ENCODE assay signal across 1 cellular context in the genomic region with DNA sequence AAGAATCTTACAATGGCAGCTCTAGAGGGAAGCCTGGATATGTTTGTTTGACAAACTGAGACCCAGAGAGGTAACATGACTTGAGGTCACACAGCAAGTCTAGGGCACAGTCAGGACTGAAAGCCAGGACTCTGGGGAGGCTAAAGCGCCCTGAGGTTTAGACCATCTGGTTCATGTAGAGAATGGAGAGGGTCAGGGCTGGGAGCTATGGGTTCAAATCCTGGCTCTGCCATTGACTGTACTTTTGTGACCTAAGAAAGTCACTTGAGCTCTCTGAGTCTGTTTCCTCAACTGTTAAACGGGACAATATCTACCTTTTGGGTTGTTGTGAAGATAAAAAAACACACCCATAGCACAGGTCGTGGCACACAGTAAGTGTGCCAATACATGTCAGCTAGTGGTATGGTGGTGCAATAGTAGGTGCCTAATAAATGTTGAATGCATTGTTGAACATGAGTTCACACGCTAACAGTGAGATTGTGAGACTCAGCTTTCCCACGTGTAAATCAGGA.
A peak's percentile ranks its signal among the peaks of the same experiment; 100 is the strongest.
TF ChIP-seq lines count a peak whose summit lies in the region.

No MANE protein-coding gene starts in this region.

TF ChIP-seq in HepG2, 621 proteins besides CTCF, POLR2A, EP300 and RAD21 (continued from another document and continues in another):
- TF ChIP-seq MTERF4 (CRISPR knock-in tag; IDR thresholded peaks at IDR 0.05) (no peak; the same call in 1 of the 2 replicates), NFKB2 (CRISPR knock-in tag; IDR thresholded peaks at IDR 0.05; ENCODE audit: borderline replicate concordance) (no peak), ZNF672 (CRISPR knock-in tag; IDR thresholded peaks at IDR 0.05) (no peak), ZEB1 (IDR thresholded peaks at IDR 0.05; ENCODE audit: insufficient replicate concordance, low read depth) (no peak), DR1 (CRISPR knock-in tag; IDR thresholded peaks at IDR 0.05) (no peak), LCORL (IDR thresholded peaks at IDR 0.05) (no peak), LCORL (CRISPR knock-in tag; IDR thresholded peaks at IDR 0.05) (no peak), HES4 (CRISPR knock-in tag; IDR thresholded peaks at IDR 0.05; ENCODE audit: borderline replicate concordance) (no peak; the same call in 1 of the 2 replicates), ZNF142 (CRISPR knock-in tag; IDR thresholded peaks at IDR 0.05) (0 out of 2 replicates have a peak, but pooled peaks have one; percentile 21), ZNF768 (CRISPR knock-in tag; IDR thresholded peaks at IDR 0.05) (peak; percentile 91; the same call in 1 of the 2 replicates), REXO4 (CRISPR knock-in tag; IDR thresholded peaks at IDR 0.05; ENCODE audit: borderline replicate concordance) (no peak), TBL1XR1 (IDR thresholded peaks at IDR 0.05; ENCODE audit: borderline replicate concordance, low read length, partially characterized antibody) (no peak), ZNF556 (CRISPR knock-in tag; IDR thresholded peaks at IDR 0.05; ENCODE audit: borderline replicate concordance) (no peak; the same call in 1 of the 2 replicates), ZNF883 (CRISPR knock-in tag; IDR thresholded peaks at IDR 0.05; ENCODE audit: not compliant biosample characterization) (no peak), RBM22 (optimal IDR thresholded peaks at IDR 0.05; ENCODE audit: low read length) (no peak), ZBED4 (CRISPR knock-in tag; IDR thresholded peaks at IDR 0.05; ENCODE audit: borderline replicate concordance) (no peak), HBP1 (CRISPR knock-in tag; IDR thresholded peaks at IDR 0.05; ENCODE audit: low read depth) (no peak), NCOA2 (CRISPR knock-in tag; IDR thresholded peaks at IDR 0.05) (no peak), RXRB (CRISPR knock-in tag; IDR thresholded peaks at IDR 0.05; ENCODE audit: borderline replicate concordance) (no peak), ZNF564 (CRISPR knock-in tag; IDR thresholded peaks at IDR 0.05) (no peak), AKAP8 (CRISPR knock-in tag; IDR thresholded peaks at IDR 0.05) (0 out of 2 replicates have a peak, but pooled peaks have one; percentile 55), REPIN1 (CRISPR knock-in tag; IDR thresholded peaks at IDR 0.05; ENCODE audit: borderline replicate concordance, low read depth) (no peak), GMEB2 (CRISPR knock-in tag; IDR thresholded peaks at IDR 0.05; ENCODE audit: low read depth) (no peak), MEF2D (CRISPR knock-in tag; IDR thresholded peaks at IDR 0.05) (no peak), SRSF1 (optimal IDR thresholded peaks at IDR 0.05; ENCODE audit: low read depth, low read length) (no peak), GABPB1 (CRISPR knock-in tag; IDR thresholded peaks at IDR 0.05) (no peak), ZNF629 (CRISPR knock-in tag; conservative IDR thresholded peaks at IDR 0.05) (peak; percentile 42; the same call in 1 of the 2 replicates), ZNF615 (CRISPR knock-in tag; IDR thresholded peaks at IDR 0.05; ENCODE audit: borderline replicate concordance) (no peak), SNRNP70 (IDR thresholded peaks at IDR 0.05; ENCODE audit: low read depth, low read length) (no peak), HMG20A (CRISPR knock-in tag; IDR thresholded peaks at IDR 0.05; ENCODE audit: borderline replicate concordance) (no peak; the same call in 1 of the 2 replicates), ZNF580 (CRISPR knock-in tag; IDR thresholded peaks at IDR 0.05; ENCODE audit: borderline replicate concordance, low read depth) (0 out of 2 replicates have a peak, but pooled peaks have one; percentile 49)
- TF ChIP-seq, protein P1, sequence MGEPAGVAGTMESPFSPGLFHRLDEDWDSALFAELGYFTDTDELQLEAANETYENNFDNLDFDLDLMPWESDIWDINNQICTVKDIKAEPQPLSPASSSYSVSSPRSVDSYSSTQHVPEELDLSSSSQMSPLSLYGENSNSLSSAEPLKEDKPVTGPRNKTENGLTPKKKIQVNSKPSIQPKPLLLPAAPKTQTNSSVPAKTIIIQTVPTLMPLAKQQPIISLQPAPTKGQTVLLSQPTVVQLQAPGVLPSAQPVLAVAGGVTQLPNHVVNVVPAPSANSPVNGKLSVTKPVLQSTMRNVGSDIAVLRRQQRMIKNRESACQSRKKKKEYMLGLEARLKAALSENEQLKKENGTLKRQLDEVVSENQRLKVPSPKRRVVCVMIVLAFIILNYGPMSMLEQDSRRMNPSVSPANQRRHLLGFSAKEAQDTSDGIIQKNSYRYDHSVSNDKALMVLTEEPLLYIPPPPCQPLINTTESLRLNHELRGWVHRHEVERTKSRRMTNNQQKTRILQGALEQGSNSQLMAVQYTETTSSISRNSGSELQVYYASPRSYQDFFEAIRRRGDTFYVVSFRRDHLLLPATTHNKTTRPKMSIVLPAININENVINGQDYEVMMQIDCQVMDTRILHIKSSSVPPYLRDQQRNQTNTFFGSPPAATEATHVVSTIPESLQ (CRISPR knock-in tag; conservative IDR thresholded peaks at IDR 0.05): peak; percentile 70; the same call in 1 of the 2 replicates
- TF ChIP-seq, protein P2, sequence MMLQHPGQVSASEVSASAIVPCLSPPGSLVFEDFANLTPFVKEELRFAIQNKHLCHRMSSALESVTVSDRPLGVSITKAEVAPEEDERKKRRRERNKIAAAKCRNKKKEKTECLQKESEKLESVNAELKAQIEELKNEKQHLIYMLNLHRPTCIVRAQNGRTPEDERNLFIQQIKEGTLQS (CRISPR knock-in tag; IDR thresholded peaks at IDR 0.05): no peak
